In the genomic region with DNA sequence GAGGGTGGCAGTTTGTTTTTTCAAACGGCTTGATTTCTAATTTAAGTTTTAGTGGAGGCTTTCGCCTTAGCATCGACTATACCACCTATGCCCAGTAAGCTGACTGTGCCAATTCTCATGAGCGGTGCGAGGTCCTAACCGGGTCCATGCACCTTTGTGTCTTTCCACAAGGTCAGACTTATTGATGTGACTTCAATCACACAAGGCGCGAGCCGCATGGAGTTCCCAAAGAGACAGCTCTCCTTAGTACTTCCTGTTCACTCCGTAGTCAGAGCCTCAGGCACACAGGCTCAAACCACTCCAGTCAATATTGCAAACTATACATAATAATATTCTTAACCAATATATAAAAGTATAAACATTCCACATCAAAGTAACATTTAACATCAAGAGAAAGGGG, we compare ENCODE assay signal across 22 cellular contexts.
DNase-seq lines count a peak whose midpoint lies in the region; ATAC-seq and TF ChIP-seq lines count a peak whose summit lies in the region.
"Had no signal": no experiment of that assay in that cellular context is flagged by ENCODE, and none has a peak within 500 bp of the region (broad histone marks: within the 10 kb centered on the region; RNA-seq: fewer than 3 reads in every experiment).

No MANE protein-coding gene starts in this region.

- peak overlapping the region; percentile 98 for H3K4me2 ChIP-seq in DOHH2 (ENCODE audit: low read length)

- H3F3A ChIP-seq in DOHH2 (ENCODE audit: control insufficient read depth, insufficient read depth) = peaks cover 49% of the 10 kb centered on the region

- H3K4me1 ChIP-seq in DOHH2 (ENCODE audit: control insufficient read depth, low read length) = peaks cover 97% of the 10 kb centered on the region
- H3K4me1 ChIP-seq: ascending aorta had no signal

- peaks cover 53% of the 10 kb centered on the region for H3K36me3 ChIP-seq in DOHH2 (ENCODE audit: control insufficient read depth, low read length)
- H3K36me3 ChIP-seq: ascending aorta had no signal

- peaks cover 6% of the 10 kb centered on the region for H3K9me3 Mint-ChIP-seq in nephron

- no peaks in the 10 kb centered on the region for H3K9me3 ChIP-seq in DOHH2 (ENCODE audit: control insufficient read depth, insufficient read depth, low read length)
- H3K9me3 ChIP-seq: ascending aorta, mucosa of descending colon, psoas muscle had no signal

- peaks cover 97% of the 10 kb centered on the region for H3K79me2 ChIP-seq in DOHH2 (ENCODE audit: control insufficient read depth, low read length)

- no peaks in the 10 kb centered on the region for H3K36me3 Mint-ChIP-seq in nephron (ENCODE audit: low read depth)
- H3K36me3 Mint-ChIP-seq: CD8-positive, alpha-beta T cell; stimulated activated effector memory CD8-positive, alpha-beta T cell treated with anti-CD3 and anti-CD28 coated beads, Interleukin-12 subunit alpha, Interleukin-12 subunit beta, amount 100 ng/mL, for 72 hours had no signal

- peaks cover 4% of the 10 kb centered on the region; the same call in 1 of the 2 replicates for H4K20me1 ChIP-seq in DOHH2 (ENCODE audit: control insufficient read depth, insufficient read depth, low read depth, low read length)

- peak; percentile 42 for DNase-seq in COLO668 (lab: John Stamatoyannopoulos, UW; ENCODE audit: unreplicated experiment)
- peak; percentile 46 for DNase-seq in SW480 (ENCODE audit: low spot score)
- no peak for DNase-seq in UCSD-AML1 (lab: John Stamatoyannopoulos, UW; ENCODE audit: unreplicated experiment)
- no peak for DNase-seq in NCI-H1417 treated with DMSO at 0.1 percent for 48 hours (lab: John Stamatoyannopoulos, UW)
- DNase-seq: activated CD4-positive, alpha-beta T cell treated with anti-CD3 and anti-CD28 coated beads for 36 hours; activated naive CD4-positive, alpha-beta T cell treated with anti-CD3 and anti-CD28 coated beads, Interleukin-2, amount 50 U/mL, for 16 hours; CD8-positive, alpha-beta T cell; hippocampal formation; KG1; NCI-H187 treated with DMSO at 0.1 percent for 48 hours; NCI-H446; psoas muscle; stimulated activated CD4-positive, alpha-beta T cell treated with anti-CD3 and anti-CD28 coated beads, Interleukin-2, amount 100 ng/mL, for 24 hours had no signal

- no peak for TF ChIP-seq CTCF in DOHH2 (IDR thresholded peaks at IDR 0.05; ENCODE audit: low read depth, low read length, poor library complexity, severe bottlenecking)
- TF ChIP-seq CTCF in nephron (IDR thresholded peaks at IDR 0.05; ENCODE audit: unreplicated experiment in 3 of 3) = no peak

- no peaks in the 10 kb centered on the region for H3K9me2 ChIP-seq in DOHH2 (replicated peaks; ENCODE audit: control insufficient read depth, low read length)

- H3K27ac ChIP-seq in DOHH2 (ENCODE audit: low read depth, low read length) = peak overlapping the region; percentile 97
- H3K27ac ChIP-seq: ascending aorta, psoas muscle had no signal

- ATAC-seq in HG03442 (IDR thresholded peaks at IDR 0.05; ENCODE audit: unreplicated experiment) = no peak
- ATAC-seq: activated CD4-positive, alpha-beta T cell treated with anti-CD3 and anti-CD28 coated beads for 36 hours; CD8-positive, alpha-beta T cell; stimulated activated effector memory CD8-positive, alpha-beta T cell treated with anti-CD3 and anti-CD28 coated beads, Interleukin-12 subunit alpha, Interleukin-12 subunit beta, amount 100 ng/mL, for 72 hours had no signal

- peaks cover 14% of the 10 kb centered on the region for H3K27me3 Mint-ChIP-seq in nephron (ENCODE audit: low read depth)

- H3K4me3 Mint-ChIP-seq in nephron = no peak overlapping the region
- H3K4me3 Mint-ChIP-seq: activated CD4-positive, alpha-beta T cell treated with anti-CD3 and anti-CD28 coated beads for 36 hours; activated T-helper 1 cell treated with anti-CD3 and anti-CD28 coated beads, Interleukin-12 subunit alpha, Interleukin-12 subunit beta, Interleukin-2, Interleukin-4 antibody, amounts not matched to agents 30 ng/mL and 10 ng/mL and 1 ng/mL, durations not matched to agents 14 hours and 24 hours and 36 hours; CD8-positive, alpha-beta T cell; stimulated activated effector memory CD8-positive, alpha-beta T cell treated with anti-CD3 and anti-CD28 coated beads, Interleukin-12 subunit alpha, Interleukin-12 subunit beta, amount 100 ng/mL, for 72 hours had no signal

- H3K27ac Mint-ChIP-seq in nephron = peak overlapping the region in 2 of 3 experiments; percentile 15 to 39
- H3K27ac Mint-ChIP-seq: activated CD4-positive, alpha-beta T cell treated with anti-CD3 and anti-CD28 coated beads for 36 hours; activated T-helper 1 cell treated with anti-CD3 and anti-CD28 coated beads, Interleukin-12 subunit alpha, Interleukin-12 subunit beta, Interleukin-2, Interleukin-4 antibody, amounts not matched to agents 30 ng/mL and 10 ng/mL and 1 ng/mL, durations not matched to agents 14 hours and 24 hours and 36 hours; CD8-positive, alpha-beta T cell; stimulated activated effector memory CD8-positive, alpha-beta T cell treated with anti-CD3 and anti-CD28 coated beads, Interleukin-12 subunit alpha, Interleukin-12 subunit beta, amount 100 ng/mL, for 72 hours had no signal

- peaks cover 34% of the 10 kb centered on the region for H3K4me1 Mint-ChIP-seq in nephron
- H3K4me1 Mint-ChIP-seq: activated CD4-positive, alpha-beta T cell treated with anti-CD3 and anti-CD28 coated beads for 36 hours; stimulated activated effector memory CD8-positive, alpha-beta T cell treated with anti-CD3 and anti-CD28 coated beads, Interleukin-12 subunit alpha, Interleukin-12 subunit beta, amount 100 ng/mL, for 72 hours had no signal

- H3K27me3 ChIP-seq in DOHH2 (ENCODE audit: control insufficient read depth, low read length) = no peaks in the 10 kb centered on the region
- H3K27me3 ChIP-seq: ascending aorta had no signal

- H3K4me3 ChIP-seq in DOHH2 (ENCODE audit: low read length) = peak overlapping the region; percentile 70
- H3K4me3 ChIP-seq: ascending aorta, GM12878, mucosa of descending colon, psoas muscle, skin epidermis had no signal

Comparison
In these comparisons a context has a peak if more than half of its experiments do, and no peak if none do; other contexts are left out.
1. DNase-seq: peak in COLO668 (single experiment) and SW480 (single experiment); none in UCSD-AML1 (single experiment) and NCI-H1417 treated with DMSO at 0.1 percent for 48 hours (single experiment).